In genomic region chr3:9156604-9157003, GRCh38 we compare ENCODE assay signal across 4 cellular contexts.
"Had no signal": no experiment of that assay in that cellular context is flagged by ENCODE, and none has a peak within 500 bp of the region (broad histone marks: within the 10 kb centered on the region; RNA-seq: fewer than 3 reads in every experiment).

No MANE protein-coding gene starts in this region.

- H2AFZ ChIP-seq: GM23338 had no signal

- H3K27ac Mint-ChIP-seq: GM23338 had no signal

- ATAC-seq: GM23338 had no signal

- DNase-seq: H9, HCEC 1CT, IMR-90 had no signal

- H3K4me3 ChIP-seq: GM23338 had no signal

- H3K4me3 Mint-ChIP-seq: GM23338, H9 had no signal

- H3K4me2 ChIP-seq: GM23338 had no signal
